ENCODE assay signal across 1 cellular context in genomic region chr6:167404385-167405049, GRCh38.
TF ChIP-seq lines count a peak whose summit lies in the region.

No MANE protein-coding gene starts in this region.

TF ChIP-seq in HepG2, 621 proteins besides CTCF, POLR2A, EP300 and RAD21 (continued from another document):
- TF ChIP-seq ZNF280B (CRISPR knock-in tag; IDR thresholded peaks at IDR 0.05; ENCODE audit: borderline replicate concordance) (no peak), ZNF607 (CRISPR knock-in tag; IDR thresholded peaks at IDR 0.05; ENCODE audit: borderline replicate concordance) (no peak), ZNF687 (CRISPR knock-in tag; IDR thresholded peaks at IDR 0.05) (0 out of 2 replicates have a peak, but pooled peaks have one; percentile 28), GMEB2 (CRISPR knock-in tag; IDR thresholded peaks at IDR 0.05; ENCODE audit: low read depth) (no peak), HMGXB3 (CRISPR knock-in tag; IDR thresholded peaks at IDR 0.05; ENCODE audit: borderline replicate concordance) (no peak), SUZ12 (IDR thresholded peaks at IDR 0.05; ENCODE audit: low read depth, low read length) (no peak)
